8 cellular contexts compared by ENCODE assay signal in genomic region chr19:19064811-19065745, GRCh38. TPM values are rescaled to one million over a fixed set of nuclear protein-coding genes. Genes with fewer than 3 reads are reported as not detected.
DNase-seq lines count a peak whose midpoint lies in the region; ATAC-seq, FAIRE-seq and TF ChIP-seq lines count a peak whose summit lies in the region.

No MANE protein-coding gene starts in this region.

- SMC1A ChIA-PET in GM12878 (lab: Charles Lee; ENCODE audit: uncharacterized antibody, unreplicated experiment): no interaction called here

- H3K4me3 ChIP-seq in OCI-LY1 (ENCODE audit: low read depth, low read length, poor library complexity, severe bottlenecking) (peak overlapping the region; percentile 68), GM12878 (peak overlapping the region; percentile 95)

- H3K27ac ChIP-seq in OCI-LY1 (ENCODE audit: low read depth, low read length, poor library complexity, severe bottlenecking) (peak overlapping the region; percentile 38), GM12878 (ENCODE audit: control insufficient read depth, insufficient read depth) (peak overlapping the region; percentile 89)

- no peak for TF ChIP-seq EP300 in GM12878 (IDR thresholded peaks at IDR 0.05; ENCODE audit: borderline replicate concordance in 1 of 2, control insufficient read depth in 1 of 2, low read depth in 2 of 2, low read length in 2 of 2)

- intact Hi-C loops in GM12878 (cut with micrococcal nuclease; ENCODE audit: unreplicated experiment): no loop called here

- no peaks in the 10 kb centered on the region for H3K27me3 ChIP-seq in OCI-LY1 (ENCODE audit: insufficient read depth, low read length)
- H3K27me3 ChIP-seq in GM12878 (replicated peaks in 1 of 2; ENCODE audit: control insufficient read depth in 2 of 2, insufficient read depth in 2 of 2, low read length in 1 of 2): no peaks in the 10 kb centered on the region

- no peak for ATAC-seq in GM12878
- ATAC-seq in left lobe of liver: peak; percentile 2

- H3K4me1 ChIP-seq in OCI-LY1 (ENCODE audit: insufficient read depth, low read length, severe bottlenecking): peaks cover 32% of the 10 kb centered on the region
- peaks cover 23% of the 10 kb centered on the region for H3K4me1 ChIP-seq in GM12878 (ENCODE audit: control insufficient read depth, insufficient read depth, low read length)

- H2AFZ ChIP-seq in OCI-LY1 (ENCODE audit: low read length) (no peak overlapping the region), GM12878 (ENCODE audit: control insufficient read depth, low read depth, low read length) (peak overlapping the region; percentile 85)

- peak; percentile 39 for DNase-seq in GM10266 (ENCODE audit: extremely low spot score)
- no peak for DNase-seq in GM12878 (ENCODE audit: low read depth, low spot score)
- DNase-seq in left lobe of liver (ENCODE audit: low spot score): no peak
- DNase-seq in stimulated activated CD8-positive, alpha-beta memory T cell treated with anti-CD3 and anti-CD28 coated beads, Interleukin-4, amount 100 ng/mL, for 48 hours: peak; percentile 56
- DNase-seq in NCI-H2107 treated with DMSO at 0.1 percent for 48 hours (lab: John Stamatoyannopoulos, UW; ENCODE audit: unreplicated experiment): no peak
- no peak for DNase-seq in SKM-1 treated with dmso at 0.1 percent for 144 hours (lab: John Stamatoyannopoulos, UW; ENCODE audit: unreplicated experiment)
- DNase-seq in HEK293T (ENCODE audit: extremely low spot score): no peak

- no peaks in the 10 kb centered on the region for H3K9me3 ChIP-seq in OCI-LY1 (ENCODE audit: low read length)
- H3K9me3 ChIP-seq in GM12878 (replicated peaks; ENCODE audit: control insufficient read depth, insufficient read depth, low read length): no peaks in the 10 kb centered on the region

- RAD21 ChIA-PET in GM12878 (lab: Charles Lee; ENCODE audit: unreplicated experiment): interaction anchor here (1.1 to 1.5 kb wide), 3 partner anchors 34 to 92 kb away, joined by 3 read pairs; no protein-coding TSS in a partner anchor

- H3K4me2 ChIP-seq in OCI-LY1 (ENCODE audit: low read length) (peak overlapping the region; percentile 84), GM12878 (ENCODE audit: control insufficient read depth, insufficient read depth) (peak overlapping the region; percentile 94)

- H3F3A ChIP-seq in OCI-LY1 (ENCODE audit: insufficient read depth, low read length): no peaks in the 10 kb centered on the region

- H3K36me3 ChIP-seq in OCI-LY1 (ENCODE audit: insufficient read depth, low read length): no peaks in the 10 kb centered on the region; the same call in 1 of the 2 replicates
- peaks cover 0 to 1% of the 10 kb centered on the region in 2 experiments; a peak in 2 of 4 replicates for H3K36me3 ChIP-seq in GM12878 (ENCODE audit: control insufficient read depth in 2 of 2, insufficient read depth in 2 of 2, low read length in 1 of 2)

- H3K9ac ChIP-seq in OCI-LY1 (ENCODE audit: low read length) (peak overlapping the region; percentile 65), GM12878 (ENCODE audit: control insufficient read depth, insufficient read depth, low read length) (peak overlapping the region; percentile 89)

- TSS peak; percentile 47 for BruUV-seq in GM12878 (replicated peaks; lab: Mats Ljungman, UMichigan)

- TF ChIP-seq POLR2A in GM12878 (IDR thresholded peaks at IDR 0.05; ENCODE audit: low read depth, low read length): peak; percentile 59

- H3K9me2 ChIP-seq in OCI-LY1 (ENCODE audit: low read depth, low read length): no peaks in the 10 kb centered on the region

- POLR2A ChIA-PET in GM12878 (lab: Charles Lee): no interaction called here
- POLR2A ChIA-PET in HEK293T (lab: Yijun Ruan, JAX): interaction anchor here (0.8 kb wide), 1 partner anchor 40 kb away, joined by 3 read pairs; no protein-coding TSS in a partner anchor

- under 1% methylated on average over 25 of the region's 25 CpGs for WGBS in GM12878 (ENCODE audit: insufficient coverage, insufficient replicate concordance, low lambda C conversion rate, missing lambda C conversion rate)

- no peak for TF ChIP-seq RAD21 in GM12878 (IDR thresholded peaks at IDR 0.05; ENCODE audit: insufficient read depth, low read depth, low read length)

- no peak for TF ChIP-seq CTCF in GM10266 (IDR thresholded peaks at IDR 0.05; ENCODE audit: control insufficient read depth, insufficient read depth, low read depth, missing control alignments)
- TF ChIP-seq CTCF in OCI-LY1 (IDR thresholded peaks at IDR 0.05; ENCODE audit: low read length): no peak
- no peak for TF ChIP-seq CTCF in GM12878 (IDR thresholded peaks at IDR 0.05 in 2 of 3, conservative IDR thresholded peaks at IDR 0.05 in 1 of 3; ENCODE audit: control insufficient read depth in 2 of 3, extremely low read depth in 1 of 3, insufficient read depth in 1 of 3, low read depth in 3 of 3, low read length in 3 of 3)

- H3K79me2 ChIP-seq in OCI-LY1 (ENCODE audit: insufficient read depth, low read length): no peaks in the 10 kb centered on the region
- H3K79me2 ChIP-seq in GM12878 (ENCODE audit: control insufficient read depth, insufficient read depth, low read length): peaks cover 26% of the 10 kb centered on the region

- H4K20me1 ChIP-seq in OCI-LY1 (ENCODE audit: insufficient read depth, low read length) (no peaks in the 10 kb centered on the region), GM12878 (ENCODE audit: control insufficient read depth, insufficient read depth) (no peaks in the 10 kb centered on the region)

- in situ Hi-C loops in GM12878 (cut with MboI): no loop called here

- CTCF ChIA-PET in GM12878 (lab: Yijun Ruan, JAX) (interaction anchor here (1.8 kb wide), 2 partner anchors 51 to 110 kb away, joined by 5 to 9 read pairs; no protein-coding TSS in a partner anchor), HEK293T (lab: Yijun Ruan, JAX) (no interaction called here)

- FAIRE-seq in GM12878 (lab: Jason Lieb, UNC): peak; percentile 61

TF ChIP-seq in GM12878, 131 proteins besides CTCF, POLR2A, EP300 and RAD21 (continues in another document):
- no peak for TF ChIP-seq HDAC6 (IDR thresholded peaks at IDR 0.05; ENCODE audit: unreplicated experiment)

TF ChIP-seq in HEK293T, 16 proteins besides CTCF, POLR2A, EP300 and RAD21 (continues in another document):
- no peak for TF ChIP-seq FOXA1 (IDR thresholded peaks at IDR 0.05)
- no peak for TF ChIP-seq SP1 (IDR thresholded peaks at IDR 0.05)
- TF ChIP-seq SUZ12 (IDR thresholded peaks at IDR 0.05): no peak
- no peak for TF ChIP-seq TARDBP (IDR thresholded peaks at IDR 0.05)

RNA-seq across cellular contexts. Expression of gene SLC25A42, which starts 1.3 kb away (rescaled TPM):
- 12.8 and 17.0 TPM in 2 replicates for total RNA-seq in GM12878 (2013; cell fraction: nucleolus; rRNA removed)
- 8.0 and 10.4 TPM in 2 replicates for total RNA-seq in GM12878 (2014; rRNA removed)
- total RNA-seq in GM12878 (2014; rRNA removed; fragmentation: Illumina TruSeq; extraction: Trizol): 5.2 and 7.0 TPM in 2 replicates
- total RNA-seq in GM12878 (2021): 17.0 and 17.2 TPM in 2 replicates
- polyA plus RNA-seq in GM12878 (2011; ENCODE audit: low read depth): 8.4 TPM
- 3.6 and 5.9 TPM in 2 replicates for polyA plus RNA-seq in GM12878 (2011; rRNA removed)
- polyA plus RNA-seq in GM12878 (2011; cell fraction: cytosol; rRNA removed): 7.4 and 10.1 TPM in 2 replicates
- polyA plus RNA-seq in GM12878 (2011; cell fraction: nucleus; rRNA removed): 18.8 and 20.1 TPM in 2 replicates
- polyA plus RNA-seq in GM12878 (2012): 16.6 and 17.5 TPM in 2 replicates
- 4.2 and 8.8 TPM in 2 replicates for polyA plus RNA-seq in GM12878 (2014; fragmentation: Illumina TruSeq; extraction: Trizol)
- 1 to 10 TPM in 1 of 2 experiments, under 1 TPM in 1; 0.24 to 1.5 TPM for polyA plus RNA-seq in GM12878 (2014; fragmentation: Nextera tagmentation; extraction: Ambion mirVana)
- polyA plus RNA-seq in GM12878 (2014; rRNA removed): 14.5 and 18.0 TPM in 2 replicates
- 10 to 100 TPM; 17.4 to 19.2 TPM for polyA plus RNA-seq in GM12878 (2016; fragmentation: Nextera tagmentation; extraction: Ambion mirVana)
- 5.5 and 8.1 TPM in 2 replicates for polyA minus RNA-seq in GM12878 (2011; rRNA and poly(A)+ RNA removed)
- 4.8 and 10.7 TPM in 2 replicates for polyA minus RNA-seq in GM12878 (2011; cell fraction: cytosol; rRNA and poly(A)+ RNA removed)
- 4.1 and 5.5 TPM in 2 replicates for polyA minus RNA-seq in GM12878 (2011; cell fraction: nucleus; rRNA and poly(A)+ RNA removed)
- total RNA-seq in left lobe of liver: 77.8 TPM

RNA-seq across cellular contexts. Expression of gene ARMC6, which starts 31.7 kb away (rescaled TPM):
- 26.5 and 28.8 TPM in 2 replicates for total RNA-seq in GM12878 (2013; cell fraction: nucleolus; rRNA removed)
- total RNA-seq in GM12878 (2014; rRNA removed) (54.6 and 64.4 TPM in 2 replicates), GM12878 (2014; rRNA removed; fragmentation: Illumina TruSeq; extraction: Trizol) (22.8 and 27.1 TPM in 2 replicates), GM12878 (2021) (45.3 and 53.9 TPM in 2 replicates), left lobe of liver (50.9 TPM)
- polyA plus RNA-seq in GM12878 (2011; ENCODE audit: low read depth): 6.5 TPM
- polyA plus RNA-seq in GM12878 (2011; rRNA removed) (20.0 and 26.5 TPM in 2 replicates), GM12878 (2014; fragmentation: Illumina TruSeq; extraction: Trizol) (15.8 and 32.4 TPM in 2 replicates), GM12878 (2014; fragmentation: Nextera tagmentation; extraction: Ambion mirVana) (1 to 10 TPM; 1.1 to 2.6 TPM), GM12878 (2014; rRNA removed) (50.8 and 53.5 TPM in 2 replicates), GM12878 (2016; fragmentation: Nextera tagmentation; extraction: Ambion mirVana) (10 to 100 TPM; 54.3 to 59.1 TPM)
- 32.8 and 53.0 TPM in 2 replicates for polyA plus RNA-seq in GM12878 (2011; cell fraction: cytosol; rRNA removed)
- polyA plus RNA-seq in GM12878 (2011; cell fraction: nucleus; rRNA removed): 54.8 and 64.4 TPM in 2 replicates
- polyA plus RNA-seq in GM12878 (2012): 17.5 and 20.1 TPM in 2 replicates
- 34.6 and 49.9 TPM in 2 replicates for polyA minus RNA-seq in GM12878 (2011; rRNA and poly(A)+ RNA removed)
- 21.7 and 25.0 TPM in 2 replicates for polyA minus RNA-seq in GM12878 (2011; cell fraction: cytosol; rRNA and poly(A)+ RNA removed)
- polyA minus RNA-seq in GM12878 (2011; cell fraction: nucleus; rRNA and poly(A)+ RNA removed): 10.0 and 16.0 TPM in 2 replicates

RNA-seq across cellular contexts. Expression of gene SUGP2, which starts 31.8 kb away (rescaled TPM):
- 284 and 324 TPM in 2 replicates for total RNA-seq in GM12878 (2013; cell fraction: nucleolus; rRNA removed)
- total RNA-seq in GM12878 (2014; rRNA removed): 56.5 and 56.7 TPM in 2 replicates
- total RNA-seq in GM12878 (2014; rRNA removed; fragmentation: Illumina TruSeq; extraction: Trizol): 55.3 and 56.4 TPM in 2 replicates
- 93.9 and 102 TPM in 2 replicates for total RNA-seq in GM12878 (2021)
- polyA plus RNA-seq in GM12878 (2011; ENCODE audit: low read depth): 68.8 TPM
- 113 and 120 TPM in 2 replicates for polyA plus RNA-seq in GM12878 (2011; rRNA removed)
- 97.9 and 128 TPM in 2 replicates for polyA plus RNA-seq in GM12878 (2011; cell fraction: cytosol; rRNA removed)
- 312 and 337 TPM in 2 replicates for polyA plus RNA-seq in GM12878 (2011; cell fraction: nucleus; rRNA removed)
- 85.6 and 107 TPM in 2 replicates for polyA plus RNA-seq in GM12878 (2012)
- 79.0 and 82.1 TPM in 2 replicates for polyA plus RNA-seq in GM12878 (2014; fragmentation: Illumina TruSeq; extraction: Trizol)
- 10 to 100 TPM; 15.0 to 38.6 TPM for polyA plus RNA-seq in GM12878 (2014; fragmentation: Nextera tagmentation; extraction: Ambion mirVana)
- 120 and 126 TPM in 2 replicates for polyA plus RNA-seq in GM12878 (2014; rRNA removed)
- polyA plus RNA-seq in GM12878 (2016; fragmentation: Nextera tagmentation; extraction: Ambion mirVana): 10 to 100 TPM; 56.7 to 57.6 TPM
- 33.2 and 44.7 TPM in 2 replicates for polyA minus RNA-seq in GM12878 (2011; rRNA and poly(A)+ RNA removed)
- 16.0 and 22.8 TPM in 2 replicates for polyA minus RNA-seq in GM12878 (2011; cell fraction: cytosol; rRNA and poly(A)+ RNA removed)
- 50.5 and 55.7 TPM in 2 replicates for polyA minus RNA-seq in GM12878 (2011; cell fraction: nucleus; rRNA and poly(A)+ RNA removed)
- 35.4 TPM for total RNA-seq in left lobe of liver

Comparison
In these comparisons a context has a peak if more than half of its experiments do, and no peak if none do; other contexts are left out.
1. DNase-seq: peak in GM10266 (single experiment) and stimulated activated CD8-positive, alpha-beta memory T cell treated with anti-CD3 and anti-CD28 coated beads, Interleukin-4, amount 100 ng/mL, for 48 hours (single experiment); none in GM12878 (single experiment), left lobe of liver (single experiment), NCI-H2107 treated with DMSO at 0.1 percent for 48 hours (single experiment), SKM-1 treated with dmso at 0.1 percent for 144 hours (single experiment) and HEK293T (single experiment).